ENCODE assay signal across 26 cellular contexts in the genomic region with DNA sequence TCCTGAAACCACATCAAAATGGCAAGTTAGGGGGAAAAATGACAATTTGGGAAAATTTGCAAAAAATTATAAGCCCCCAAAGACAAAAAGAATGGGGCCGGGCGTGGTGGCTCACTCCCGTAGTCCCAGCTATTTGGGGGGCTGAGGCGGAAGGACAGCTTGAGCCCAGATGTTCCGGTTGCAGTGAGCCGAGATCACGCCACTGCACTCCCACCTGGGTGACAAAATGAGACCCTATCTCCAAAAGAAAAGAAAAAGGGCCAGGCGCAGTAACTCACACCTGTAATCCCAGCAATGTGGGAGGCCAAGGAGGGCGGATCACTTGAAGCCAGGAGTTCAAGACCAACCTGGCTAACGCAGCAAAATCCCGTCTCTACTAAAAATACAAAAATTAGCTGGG. TPM values are rescaled to one million over a fixed set of nuclear protein-coding genes. Genes with fewer than 3 reads are reported as not detected.
"Had no signal": no experiment of that assay in that cellular context is flagged by ENCODE, and none has a peak within 500 bp of the region (broad histone marks: within the 10 kb centered on the region; RNA-seq: fewer than 3 reads in every experiment).

No MANE protein-coding gene starts in this region.

- H3K36me3 Mint-ChIP-seq: naive B cell had no signal

- DNase-seq: dorsolateral prefrontal cortex; effector CD8-positive, alpha-beta T cell; foreskin melanocyte; left colon; left ventricle myocardium superior; mesendoderm; naive B cell; spleen; stimulated activated CD4-positive, alpha-beta T cell treated with anti-CD3 and anti-CD28 coated beads, Interleukin-15, amount 100 ng/mL, for 24 hours; stimulated activated CD4-positive, alpha-beta T cell treated with anti-CD3 and anti-CD28 coated beads, Interleukin-1b, Interleukin-23, amount 100 ng/mL, for 48 hours; stimulated activated CD4-positive, alpha-beta T cell treated with anti-CD3 and anti-CD28 coated beads, Interleukin-4, amount 100 ng/mL, for 4 hours; stimulated activated naive CD4-positive, alpha-beta T cell; stomach; substantia nigra; transverse colon had no signal

- H3K9me3 Mint-ChIP-seq: naive B cell had no signal

- H3K36me3 ChIP-seq: prostate gland, stomach, thoracic aorta, transverse colon had no signal

- H3K27me3 ChIP-seq: dorsolateral prefrontal cortex, hepatocyte, spleen, stomach, transverse colon had no signal

- H3K27ac ChIP-seq: coronary artery, hepatocyte, parathyroid adenoma, prostate gland, spleen, stomach, thoracic aorta had no signal

- H3K4me3 ChIP-seq: coronary artery, dorsolateral prefrontal cortex, hepatocyte, lung, prostate gland, spleen, stomach, thoracic aorta, transverse colon had no signal

- H3K9me3 ChIP-seq: prostate gland, spleen, stomach, thoracic aorta, transverse colon had no signal

- ATAC-seq: left colon, left ventricle myocardium superior, sciatic nerve had no signal

RNA-seq across cellular contexts. Expression of gene CD27, which starts 27.7 kb away (rescaled TPM):
- total RNA-seq: chondrocyte, hepatocyte, kidney epithelial cell, renal cortical epithelial cell, skeletal muscle tissue had no signal
